In genomic region chr7:142365410-142365842, GRCh38 we compare ENCODE assay signal across 20 cellular contexts.
"Had no signal": no experiment of that assay in that cellular context is flagged by ENCODE, and none has a peak within 500 bp of the region (broad histone marks: within the 10 kb centered on the region; RNA-seq: fewer than 3 reads in every experiment).

No MANE protein-coding gene starts in this region.

- H3K27me3 ChIP-seq: body of pancreas, gastroesophageal sphincter, heart left ventricle, pancreas, right lobe of liver, upper lobe of left lung had no signal

- H3K4me1 ChIP-seq: body of pancreas, gastroesophageal sphincter, heart left ventricle, pancreas, right lobe of liver, upper lobe of left lung had no signal

- H3K36me3 ChIP-seq: gastroesophageal sphincter, heart left ventricle, pancreas, right lobe of liver, upper lobe of left lung had no signal

- H3K9me3 ChIP-seq: body of pancreas, pancreas, right lobe of liver had no signal

- DNase-seq: activated CD4-positive, alpha-beta T cell treated with anti-CD3 and anti-CD28 coated beads, Interleukin-2, amount 10 ng/mL, durations not matched to agents 24 days and 14 days; activated CD4-positive, CD25-positive, alpha-beta regulatory T cell; activated CD8-positive, alpha-beta T cell treated with anti-CD3 and anti-CD28 coated beads for 36 hours; activated naive CD4-positive, alpha-beta T cell treated with anti-CD3 and anti-CD28 coated beads for 36 hours; activated T-cell treated with anti-CD3 and anti-CD28 coated beads, Interleukin-2, amount 50 U/mL, for 24 hours; body of pancreas; central memory CD4-positive, alpha-beta T cell; heart left ventricle; mesenchymal stem cell; naive thymus-derived CD8-positive, alpha-beta T cell; pancreas; right lobe of liver; small intestine; stimulated activated CD4-positive, alpha-beta T cell treated with anti-CD3 and anti-CD28 coated beads, Interleukin-15, amount 100 ng/mL, for 24 hours; stimulated activated CD4-positive, alpha-beta T cell treated with anti-CD3 and anti-CD28 coated beads, Interleukin-4, amount 100 ng/mL, for 1 hour; stimulated activated naive CD8-positive, alpha-beta T cell treated with anti-CD3 and anti-CD28 coated beads, Interleukin-15, amount 100 ng/mL, for 72 hours; T-helper 1 cell; T-helper 9 cell; upper lobe of left lung had no signal

- H3K27ac ChIP-seq: body of pancreas, gastroesophageal sphincter, heart left ventricle, pancreas, right lobe of liver, upper lobe of left lung had no signal

- H3K4me3 ChIP-seq: body of pancreas, gastroesophageal sphincter, heart left ventricle, pancreas, right lobe of liver, upper lobe of left lung had no signal
